31 cellular contexts compared by ENCODE assay signal in the genomic region with DNA sequence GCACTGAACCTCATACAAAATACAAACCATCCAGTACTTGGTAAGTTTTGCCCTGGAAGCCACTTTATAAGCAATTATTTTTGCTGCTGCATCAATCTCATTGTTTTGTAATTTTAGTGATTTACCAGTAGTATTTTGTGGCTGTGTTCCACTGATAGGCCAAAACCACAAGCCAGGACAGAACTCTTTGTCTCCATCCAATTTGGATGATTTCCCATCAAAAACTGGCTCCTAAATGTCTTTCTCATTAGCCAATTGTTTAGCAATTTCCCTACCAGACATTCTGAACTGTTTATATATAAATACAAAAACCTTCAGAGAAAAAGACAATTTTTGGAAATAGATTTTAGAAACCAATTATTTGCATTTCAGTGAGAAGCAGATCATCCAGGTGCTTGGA. TPM values are rescaled to one million over a fixed set of nuclear protein-coding genes. Genes with fewer than 3 reads are reported as not detected.
"Had no signal": no experiment of that assay in that cellular context is flagged by ENCODE, and none has a peak within 500 bp of the region (broad histone marks: within the 10 kb centered on the region; RNA-seq: fewer than 3 reads in every experiment).

No MANE protein-coding gene starts in this region.

- DNase-seq: cortex of kidney; dorsolateral prefrontal cortex; effector CD8-positive, alpha-beta T cell; gastrocnemius medialis; glutamatergic neuron; islet precursor cell; mammary epithelial cell; naive thymus-derived CD4-positive, alpha-beta T cell; nephron progenitor cell; psoas muscle; retina; right lobe of liver; spleen; stimulated activated CD4-positive, alpha-beta T cell treated with anti-CD3 and anti-CD28 coated beads, Interleukin-2, amount 100 ng/mL, for 24 hours; stimulated activated CD4-positive, alpha-beta T cell treated with anti-CD3 and anti-CD28 coated beads, Interleukin-4, amount 100 ng/mL, for 4 hours; stimulated activated naive B cell treated with anti-CD40 and anti-IgM and Interleukin-4, amounts not matched to agents 10 μg/mL and 1 μg/mL and 100 μg/mL, for 72 hours; stomach; substantia nigra; transverse colon had no signal

- H3K4me1 ChIP-seq: gastrocnemius medialis, psoas muscle, right lobe of liver, spleen had no signal

- ATAC-seq: gastrocnemius medialis; left lobe of liver; naive thymus-derived CD4-positive, alpha-beta T cell; psoas muscle; right lobe of liver; stimulated activated naive B cell treated with anti-CD40 and anti-IgM and Interleukin-4, amounts not matched to agents 10 μg/mL and 1 μg/mL and 100 μg/mL, for 72 hours had no signal

- H3K27me3 ChIP-seq: gastrocnemius medialis, transverse colon had no signal

- H3K36me3 ChIP-seq: gastrocnemius medialis, neutrophil, right lobe of liver, stomach, transverse colon had no signal

- H3K27ac Mint-ChIP-seq: naive thymus-derived CD4-positive, alpha-beta T cell; nephron progenitor cell; stimulated activated naive B cell treated with anti-CD40 and anti-IgM and Interleukin-4, amounts not matched to agents 10 μg/mL and 1 μg/mL and 100 μg/mL, for 72 hours had no signal

- H3K4me3 Mint-ChIP-seq: naive thymus-derived CD4-positive, alpha-beta T cell; nephron progenitor cell; stimulated activated naive B cell treated with anti-CD40 and anti-IgM and Interleukin-4, amounts not matched to agents 10 μg/mL and 1 μg/mL and 100 μg/mL, for 72 hours had no signal

- H3K9me3 ChIP-seq: gastrocnemius medialis, neutrophil, psoas muscle, right lobe of liver, thoracic aorta, transverse colon had no signal

- H3K27ac ChIP-seq: dorsolateral prefrontal cortex, gastrocnemius medialis, neutrophil, psoas muscle, right lobe of liver, spleen, stomach, thoracic aorta, transverse colon had no signal

- H3K4me3 ChIP-seq: dorsolateral prefrontal cortex, gastrocnemius medialis, psoas muscle, right lobe of liver, spleen, stomach, thoracic aorta, transverse colon had no signal

RNA-seq across cellular contexts. Expression of a gene that starts 37.4 kb away (rescaled TPM):
- total RNA-seq: chondrocyte; fibroblast of villous mesenchyme; gastrocnemius medialis; left lobe of liver; lower leg skin; mammary epithelial cell; mesenteric fat pad; mononuclear cell; naive thymus-derived CD4-positive, alpha-beta T cell; osteoblast; psoas muscle; right lobe of liver; skeletal muscle tissue; spleen; stomach; thoracic aorta; transverse colon; ureter had no signal
- polyA plus RNA-seq: esophagus; mammary epithelial cell; naive thymus-derived CD4-positive, alpha-beta T cell; psoas muscle; spleen; stomach had no signal
